In genomic region chr7:108528183-108528712, GRCh38 we compare ENCODE assay signal across 16 cellular contexts. TPM values are rescaled to one million over a fixed set of nuclear protein-coding genes. Genes with fewer than 3 reads are reported as not detected.
DNase-seq lines count a peak whose midpoint lies in the region; ATAC-seq, FAIRE-seq and TF ChIP-seq lines count a peak whose summit lies in the region.
"Had no signal": no experiment of that assay in that cellular context is flagged by ENCODE, and none has a peak within 500 bp of the region (broad histone marks: within the 10 kb centered on the region; RNA-seq: fewer than 3 reads in every experiment).

No MANE protein-coding gene starts in this region.

- peak overlapping the region; percentile 44 for H3K4me3 Mint-ChIP-seq in CD4-positive, alpha-beta T cell
- H3K4me3 Mint-ChIP-seq in astrocyte (ENCODE audit: unreplicated experiment) (peak overlapping the region; percentile 46), naive B cell (peak overlapping the region in 3 of 8 donors; percentile 23 to 89 (median 69))
- H3K4me3 Mint-ChIP-seq: activated CD4-positive, alpha-beta T cell treated with anti-CD3 and anti-CD28 coated beads, Interleukin-2, amount 10 ng/mL, durations not matched to agents 24 days and 14 days had no signal

- no peak overlapping the region for H3K9ac ChIP-seq in astrocyte (ENCODE audit: low read length)

- no peaks in the 10 kb centered on the region for H3K9me3 ChIP-seq in CD4-positive, alpha-beta T cell (ENCODE audit: control insufficient read depth, low read length)
- H3K9me3 ChIP-seq in astrocyte (ENCODE audit: insufficient read depth, low read depth, low read length): no peaks in the 10 kb centered on the region
- no peaks in the 10 kb centered on the region for H3K9me3 ChIP-seq in HAP-1
- H3K9me3 ChIP-seq: BE2C had no signal

- H2AFZ ChIP-seq in astrocyte (ENCODE audit: low read depth, low read length): no peak overlapping the region

- peaks cover 7% of the 10 kb centered on the region for H4K20me1 ChIP-seq in astrocyte (ENCODE audit: insufficient read depth, low read length)

- H3K4me2 ChIP-seq in astrocyte (ENCODE audit: low read length): no peak overlapping the region

- POLR2A ChIA-PET in CD4-positive, alpha-beta T cell (lab: Charles Lee): interaction anchor here (1.3 kb wide), 1 partner anchor 41 kb away, joined by 6 read pairs; the partner anchor contains the start of genes DNAJB9 and THAP5

- CTCF ChIA-PET in CD4-positive, alpha-beta T cell (lab: Charles Lee): no interaction called here

- no peaks in the 10 kb centered on the region for H3K27me3 ChIP-seq in CD4-positive, alpha-beta T cell (ENCODE audit: control insufficient read depth, insufficient read depth, low read length)
- H3K27me3 ChIP-seq in astrocyte (ENCODE audit: insufficient read depth, low read length) (no peaks in the 10 kb centered on the region), HAP-1 (ENCODE audit: low read depth) (no peaks in the 10 kb centered on the region)
- H3K27me3 ChIP-seq: BE2C had no signal

- H3K4me1 Mint-ChIP-seq in CD4-positive, alpha-beta T cell (ENCODE audit: low read depth): peaks cover 33% of the 10 kb centered on the region
- H3K4me1 Mint-ChIP-seq in astrocyte (ENCODE audit: low read depth, unreplicated experiment): peaks cover 17% of the 10 kb centered on the region
- H3K4me1 Mint-ChIP-seq in naive B cell: peaks cover 18 to 29% (median 19%) of the 10 kb centered on the region in 3 donors

- H3K27me3 Mint-ChIP-seq in CD4-positive, alpha-beta T cell: no peaks in the 10 kb centered on the region
- H3K27me3 Mint-ChIP-seq in astrocyte (ENCODE audit: low read depth, unreplicated experiment) (no peaks in the 10 kb centered on the region), naive B cell (no peaks in the 10 kb centered on the region)

- no peak for FAIRE-seq in astrocyte (lab: Jason Lieb, UNC)
- FAIRE-seq: endothelial cell of umbilical vein had no signal

- DNase-seq in CD4-positive, alpha-beta T cell: no peak
- DNase-seq in HT-29 (ENCODE audit: low spot score) (peak; percentile 64), astrocyte (ENCODE audit: low read depth) (no peak), naive B cell (no peak), HAP-1 (ENCODE audit: low spot score in 2 of 2) (no peak), GM13977 (ENCODE audit: low spot score) (no peak)
- DNase-seq: activated CD4-positive, alpha-beta T cell treated with anti-CD3 and anti-CD28 coated beads, Interleukin-2, amount 10 ng/mL, durations not matched to agents 24 days and 14 days; activated effector memory CD4-positive, alpha-beta T cell treated with Interleukin-2 at 50 U/mL for 16 hours; BE2C; caudate nucleus; hypothalamus; KG1; NCI-H2081 treated with DMSO at 0.1 percent for 48 hours had no signal

- H3K27ac Mint-ChIP-seq in CD4-positive, alpha-beta T cell: peak overlapping the region; percentile 96
- H3K27ac Mint-ChIP-seq in astrocyte (ENCODE audit: unreplicated experiment) (no peak overlapping the region), naive B cell (peak overlapping the region in 5 of 6 donors; percentile 51 to 100 (median 60))
- H3K27ac Mint-ChIP-seq: activated CD4-positive, alpha-beta T cell treated with anti-CD3 and anti-CD28 coated beads, Interleukin-2, amount 10 ng/mL, durations not matched to agents 24 days and 14 days had no signal

- peaks cover 19% of the 10 kb centered on the region for H3K79me2 ChIP-seq in astrocyte (ENCODE audit: insufficient read depth, low read length)

- intact Hi-C loops in CD4-positive, alpha-beta T cell (cut with DNase I, micrococcal nuclease): loop anchor here (10.0 kb wide), 2 partner anchors 783 to 1353 kb away; partner anchors contain the start of gene CBLL1 (in 1 of the 2)

- in situ Hi-C loops in HAP-1 (cut with MboI; ENCODE audit: low sequenced_read_pairs): no loop called here
- in situ Hi-C loops in GM13977 (cut with MboI; ENCODE audit: low pct_unique_long_range_greater_than_20kb, low sequenced_read_pairs, unreplicated experiment): no loop called here

- no peak overlapping the region for H3K4me3 ChIP-seq in astrocyte (ENCODE audit: insufficient read depth, low read depth, low read length)
- no peak overlapping the region for H3K4me3 ChIP-seq in HAP-1

- H3K9me3 Mint-ChIP-seq in CD4-positive, alpha-beta T cell: no peaks in the 10 kb centered on the region
- H3K9me3 Mint-ChIP-seq in astrocyte (ENCODE audit: unreplicated experiment) (no peaks in the 10 kb centered on the region), naive B cell (no peaks in the 10 kb centered on the region)
- H3K9me3 Mint-ChIP-seq: activated CD4-positive, alpha-beta T cell treated with anti-CD3 and anti-CD28 coated beads, Interleukin-2, amount 10 ng/mL, durations not matched to agents 24 days and 14 days had no signal

- no peaks in the 10 kb centered on the region for H3K36me3 ChIP-seq in astrocyte (ENCODE audit: insufficient read depth, low read length)
- no peaks in the 10 kb centered on the region for H3K36me3 ChIP-seq in HAP-1 (replicated peaks)
- H3K36me3 ChIP-seq: BE2C had no signal

- H3K4me1 ChIP-seq in astrocyte (ENCODE audit: insufficient read depth, low read length) (peaks cover 7% of the 10 kb centered on the region), HAP-1 (peaks cover 26% of the 10 kb centered on the region)

- ATAC-seq in CD4-positive, alpha-beta T cell (ENCODE audit: poor library complexity): no peak
- ATAC-seq in naive B cell (ENCODE audit: low read depth in 2 of 2) (no peak), GM19023 (IDR thresholded peaks at IDR 0.05; ENCODE audit: unreplicated experiment) (no peak), GM21515 (IDR thresholded peaks at IDR 0.05; ENCODE audit: unreplicated experiment) (no peak)

- no peak for TF ChIP-seq CTCF in CD4-positive, alpha-beta T cell (IDR thresholded peaks at IDR 0.05)
- TF ChIP-seq CTCF in astrocyte (IDR thresholded peaks at IDR 0.05; ENCODE audit: insufficient read depth, low read depth, low read length) (no peak), GM13977 (IDR thresholded peaks at IDR 0.05; ENCODE audit: extremely low read depth, insufficient read depth, missing control alignments) (no peak)

- no peak overlapping the region for H3K27ac ChIP-seq in CD4-positive, alpha-beta T cell (ENCODE audit: low read depth, low read length)
- no peak overlapping the region for H3K27ac ChIP-seq in astrocyte (ENCODE audit: low read depth, low read length)

- H3K36me3 Mint-ChIP-seq in CD4-positive, alpha-beta T cell (ENCODE audit: low read depth): peaks cover 16% of the 10 kb centered on the region
- H3K36me3 Mint-ChIP-seq in astrocyte (ENCODE audit: low read depth, unreplicated experiment): no peaks in the 10 kb centered on the region
- peaks cover 6 to 9% of the 10 kb centered on the region in 2 donors for H3K36me3 Mint-ChIP-seq in naive B cell

RNA-seq across cellular contexts. Expression of gene PNPLA8, which starts 2.3 kb away (rescaled TPM):
- total RNA-seq in CD4-positive, alpha-beta T cell: 10 to 100 TPM; 85.9 to 88.6 TPM
- 10.9 and 18.9 TPM in 2 replicates for total RNA-seq in HT-29 (2014; rRNA removed; shearing (Covaris generic))
- total RNA-seq in astrocyte: 21.3 and 23.1 TPM in 2 replicates
- 10 to 100 TPM; 54.6 to 82.7 (median 67.0) TPM for polyA plus RNA-seq in naive B cell (ENCODE audit: low read depth in 6 of 6)

RNA-seq across cellular contexts. Expression of gene THAP5, which starts 41.3 kb away (rescaled TPM):
- total RNA-seq in CD4-positive, alpha-beta T cell: 10 to 100 TPM; 11.7 to 12.6 TPM
- total RNA-seq in HT-29 (2014; rRNA removed; shearing (Covaris generic)): 7.7 and 7.9 TPM in 2 replicates
- total RNA-seq in astrocyte: 18.8 and 21.9 TPM in 2 replicates
- polyA plus RNA-seq in naive B cell (ENCODE audit: low read depth in 6 of 6): 10 to 100 TPM; 15.4 to 39.5 (median 27.4) TPM

RNA-seq across cellular contexts. Expression of gene DNAJB9, which starts 41.4 kb away (rescaled TPM):
- 10 to 100 TPM; 66.5 to 72.1 TPM for total RNA-seq in CD4-positive, alpha-beta T cell
- 24.1 and 25.1 TPM in 2 replicates for total RNA-seq in HT-29 (2014; rRNA removed; shearing (Covaris generic))
- 25.2 and 27.5 TPM in 2 replicates for total RNA-seq in astrocyte
- polyA plus RNA-seq in naive B cell (ENCODE audit: low read depth in 6 of 6): 100 to 1,000 TPM in 1 of 6 donors, 10 to 100 TPM in 5; 68.9 to 124 (median 81.2) TPM
